Comparison of ENCODE assay signal across 12 cellular contexts in the genomic region with DNA sequence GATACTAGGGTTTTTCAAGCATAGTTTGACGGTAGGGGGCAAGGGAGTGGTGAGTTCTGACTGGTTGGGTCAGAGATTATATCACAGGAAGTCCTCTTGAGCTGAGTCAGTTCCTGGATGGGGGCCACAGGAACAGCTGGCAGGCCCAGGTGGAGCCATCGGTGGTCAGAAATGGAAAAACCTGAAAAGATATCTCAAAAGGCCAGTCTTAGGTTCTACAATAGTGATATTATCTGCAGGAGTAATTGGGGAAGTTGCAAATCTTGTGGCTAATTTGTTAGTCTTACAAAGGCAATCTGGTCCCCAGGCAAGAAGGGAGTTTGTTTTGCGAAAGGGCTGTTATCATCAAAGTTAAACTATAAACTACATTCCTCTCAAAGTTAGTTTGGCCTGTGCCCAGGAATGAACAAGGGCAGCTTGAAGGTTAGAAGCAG.
DNase-seq lines count a peak whose midpoint lies in the region; ATAC-seq, FAIRE-seq and TF ChIP-seq lines count a peak whose summit lies in the region.
"Had no signal": no experiment of that assay in that cellular context is flagged by ENCODE, and none has a peak within 500 bp of the region (broad histone marks: within the 10 kb centered on the region; RNA-seq: fewer than 3 reads in every experiment).

No MANE protein-coding gene starts in this region.

- no peaks in the 10 kb centered on the region for H3K79me2 ChIP-seq in endothelial cell of umbilical vein (ENCODE audit: control insufficient read depth, insufficient read depth, low read length)

- H3K27ac ChIP-seq in endothelial cell of umbilical vein (ENCODE audit: insufficient read depth, low read depth, low read length): no peak overlapping the region
- H3K27ac ChIP-seq: testis had no signal

- CTCF ChIA-PET in endothelial cell of umbilical vein (lab: Charles Lee): no interaction called here
- CTCF ChIA-PET in activated naive CD4-positive, alpha-beta T cell treated with anti-CD3 and anti-CD28 coated beads for 36 hours (lab: Charles Lee): interaction anchor here (0.6 kb wide), 1 partner anchor 169 kb away, joined by 5 read pairs; no protein-coding TSS in a partner anchor

- no peaks in the 10 kb centered on the region for H3K4me1 ChIP-seq in BE2C
- H3K4me1 ChIP-seq in endothelial cell of umbilical vein (ENCODE audit: control insufficient read depth, extremely low read depth, insufficient read depth, low read length): peaks cover 4% of the 10 kb centered on the region
- H3K4me1 ChIP-seq: testis had no signal

- POLR2A ChIA-PET in endothelial cell of umbilical vein (lab: Charles Lee): no interaction called here

- H3K27me3 ChIP-seq in BE2C: no peaks in the 10 kb centered on the region
- no peaks in the 10 kb centered on the region for H3K27me3 ChIP-seq in endothelial cell of umbilical vein (ENCODE audit: control insufficient read depth in 2 of 2, insufficient read depth in 2 of 2, low read length in 2 of 2)
- H3K27me3 ChIP-seq: testis had no signal

- ATAC-seq in GM19452 (IDR thresholded peaks at IDR 0.05; ENCODE audit: unreplicated experiment): peak; percentile 69

- H3K27ac Mint-ChIP-seq in activated naive CD4-positive, alpha-beta T cell treated with anti-CD3 and anti-CD28 coated beads for 36 hours: no peak overlapping the region

- no peak overlapping the region for H3K4me2 ChIP-seq in endothelial cell of umbilical vein (ENCODE audit: insufficient read depth, low read length)

- peaks cover 3% of the 10 kb centered on the region for H3K4me1 Mint-ChIP-seq in activated naive CD4-positive, alpha-beta T cell treated with anti-CD3 and anti-CD28 coated beads for 36 hours (ENCODE audit: low read depth)

- no peak overlapping the region for H3K4me3 Mint-ChIP-seq in activated naive CD4-positive, alpha-beta T cell treated with anti-CD3 and anti-CD28 coated beads for 36 hours
- H3K4me3 Mint-ChIP-seq: CD4-positive, alpha-beta memory T cell had no signal

- no peaks in the 10 kb centered on the region for H4K20me1 ChIP-seq in endothelial cell of umbilical vein (replicated peaks; ENCODE audit: control insufficient read depth, extremely low read depth, insufficient read depth, low read length)

- intact Hi-C loops in endothelial cell of umbilical vein (cut with micrococcal nuclease): no loop called here
- intact Hi-C loops in activated naive CD4-positive, alpha-beta T cell treated with anti-CD3 and anti-CD28 coated beads for 36 hours (cut with micrococcal nuclease): no loop called here

- no peaks in the 10 kb centered on the region for H3K9me3 Mint-ChIP-seq in activated naive CD4-positive, alpha-beta T cell treated with anti-CD3 and anti-CD28 coated beads for 36 hours

- dilution Hi-C loops in endothelial cell of umbilical vein (cut with MboI; ENCODE audit: extremely low pct_ligation_motif_present, low sequenced_read_pairs): no loop called here

- H3K9me1 ChIP-seq in endothelial cell of umbilical vein (replicated peaks; ENCODE audit: control insufficient read depth, extremely low read depth, insufficient read depth, low read length): no peaks in the 10 kb centered on the region

- no peak for FAIRE-seq in endothelial cell of umbilical vein (lab: Jason Lieb, UNC)
- FAIRE-seq: H1 had no signal

- TF ChIP-seq CTCF in BE2C (IDR thresholded peaks at IDR 0.05; ENCODE audit: low read depth, low read length) (no peak), endothelial cell of umbilical vein (IDR thresholded peaks at IDR 0.05; ENCODE audit: extremely low read depth in 1 of 2, insufficient read depth in 1 of 2, low read depth in 1 of 2, low read length in 2 of 2) (no peak)

- BruUV-seq in endothelial cell of umbilical vein (replicated peaks; lab: Mats Ljungman, UMichigan): no TSS peak

- no peak for TF ChIP-seq POLR2A in endothelial cell of umbilical vein (IDR thresholded peaks at IDR 0.05; ENCODE audit: low read depth, low read length)

- H3K36me3 ChIP-seq in BE2C (no peaks in the 10 kb centered on the region), endothelial cell of umbilical vein (ENCODE audit: control insufficient read depth in 2 of 2, extremely low read depth in 1 of 2, insufficient read depth in 2 of 2, low read length in 2 of 2) (no peaks in the 10 kb centered on the region)

- H3K4me3 ChIP-seq in BE2C (ENCODE audit: low read depth, low read length) (no peak overlapping the region), endothelial cell of umbilical vein (replicated peaks in 1 of 3; ENCODE audit: insufficient read depth in 1 of 3, low read depth in 1 of 3, low read length in 3 of 3) (no peak overlapping the region)
- H3K4me3 ChIP-seq: testis had no signal

- H3K36me3 Mint-ChIP-seq in activated naive CD4-positive, alpha-beta T cell treated with anti-CD3 and anti-CD28 coated beads for 36 hours (ENCODE audit: low read depth): no peaks in the 10 kb centered on the region
- H3K36me3 Mint-ChIP-seq: CD4-positive, alpha-beta memory T cell had no signal

- DNase-seq in BE2C: peak; percentile 23
- peak; percentile 3 for DNase-seq in KG1 (lab: John Stamatoyannopoulos, UW)
- DNase-seq in endothelial cell of umbilical vein (ENCODE audit: low read depth, low spot score): peak; percentile 1
- no peak for DNase-seq in islet precursor cell
- DNase-seq in NCI-H2227 (lab: John Stamatoyannopoulos, UW; ENCODE audit: unreplicated experiment): no peak
- DNase-seq in SHP77 (lab: John Stamatoyannopoulos, UW): no peak
- DNase-seq in activated naive CD4-positive, alpha-beta T cell treated with anti-CD3 and anti-CD28 coated beads for 36 hours: no peak
- DNase-seq: CD4-positive, alpha-beta memory T cell; NCI-H1930; testis had no signal

- no peak overlapping the region for H3K9ac ChIP-seq in endothelial cell of umbilical vein (replicated peaks; ENCODE audit: extremely low read depth, insufficient read depth, low read length)

- H2AFZ ChIP-seq in endothelial cell of umbilical vein (ENCODE audit: low read depth, low read length): no peak overlapping the region

- H3K9me3 ChIP-seq in BE2C (no peaks in the 10 kb centered on the region), endothelial cell of umbilical vein (replicated peaks; ENCODE audit: control insufficient read depth, insufficient read depth, low read length) (no peaks in the 10 kb centered on the region)
- H3K9me3 ChIP-seq: testis had no signal

- no peaks in the 10 kb centered on the region for H3K27me3 Mint-ChIP-seq in activated naive CD4-positive, alpha-beta T cell treated with anti-CD3 and anti-CD28 coated beads for 36 hours (ENCODE audit: low read depth)
- H3K27me3 Mint-ChIP-seq: CD4-positive, alpha-beta memory T cell had no signal

TF ChIP-seq in endothelial cell of umbilical vein, 7 proteins besides CTCF, POLR2A, EP300 and RAD21:
- TF ChIP-seq JUN (IDR thresholded peaks at IDR 0.05; ENCODE audit: borderline replicate concordance, insufficient read depth, insufficient read length, low read depth) (no peak), EZH2 (IDR thresholded peaks at IDR 0.05; ENCODE audit: borderline replicate concordance, low read depth, low read length, severe bottlenecking) (no peak), FOS (IDR thresholded peaks at IDR 0.05; ENCODE audit: borderline replicate concordance, insufficient read depth, low read length) (no peak), GATA2 (IDR thresholded peaks at IDR 0.05; ENCODE audit: insufficient read depth, insufficient read length, low read depth, low read length) (no peak), MYC (IDR thresholded peaks at IDR 0.05; ENCODE audit: low read depth, low read length) (no peak), POLR2AphosphoS5 (IDR thresholded peaks at IDR 0.05; ENCODE audit: insufficient read depth, low read depth, low read length) (no peak)
- TF ChIP-seq, protein P1, sequence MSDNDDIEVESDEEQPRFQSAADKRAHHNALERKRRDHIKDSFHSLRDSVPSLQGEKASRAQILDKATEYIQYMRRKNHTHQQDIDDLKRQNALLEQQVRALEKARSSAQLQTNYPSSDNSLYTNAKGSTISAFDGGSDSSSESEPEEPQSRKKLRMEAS (IDR thresholded peaks at IDR 0.05; ENCODE audit: insufficient read depth, insufficient read length): no peak

Comparison
In these comparisons a context has a peak if more than half of its experiments do, and no peak if none do; other contexts are left out.
1. DNase-seq: peak in BE2C (single experiment), KG1 (single experiment) and endothelial cell of umbilical vein (single experiment); none in islet precursor cell (single experiment), NCI-H2227 (single experiment), SHP77 (0 of 2) and activated naive CD4-positive, alpha-beta T cell treated with anti-CD3 and anti-CD28 coated beads for 36 hours (single experiment).